ENCODE assay signal across 13 cellular contexts in genomic region chr10:19245889-19246841, GRCh38.
"Had no signal": no experiment of that assay in that cellular context is flagged by ENCODE, and none has a peak within 500 bp of the region (broad histone marks: within the 10 kb centered on the region; RNA-seq: fewer than 3 reads in every experiment).

No MANE protein-coding gene starts in this region.

- H3K27ac Mint-ChIP-seq: activated naive CD8-positive, alpha-beta T cell treated with anti-CD3 and anti-CD28 coated beads, Interleukin-2, amount 50 U/mL, for 24 hours; activated T-helper 17 cell treated with anti-CD3 and anti-CD28 coated beads, Interleukin-2, amount 50 U/mL, for 72 hours; naive thymus-derived CD4-positive, alpha-beta T cell; stimulated activated effector memory CD8-positive, alpha-beta T cell treated with anti-CD3 and anti-CD28 coated beads, Interleukin-12 subunit alpha, Interleukin-12 subunit beta, amount 100 ng/mL, for 72 hours; T-helper 2 cell treated with Interferon-gamma antibody and Interleukin-4, amounts not matched to agents 5 μg/mL and 100 μg/mL, for 36 hours had no signal

- DNase-seq: activated naive CD4-positive, alpha-beta T cell treated with Interleukin-2 at 50 U/mL for 16 hours; activated naive CD8-positive, alpha-beta T cell treated with anti-CD3 and anti-CD28 coated beads, Interleukin-2, amount 50 U/mL, for 24 hours; activated T-cell treated with anti-CD3 and anti-CD28 coated beads for 4 hours; foreskin keratinocyte; glutamatergic neuron; lower lobe of right lung; mucosa of descending colon; naive thymus-derived CD4-positive, alpha-beta T cell had no signal

- H3K36me3 Mint-ChIP-seq: naive thymus-derived CD4-positive, alpha-beta T cell; stimulated activated effector memory CD8-positive, alpha-beta T cell treated with anti-CD3 and anti-CD28 coated beads, Interleukin-12 subunit alpha, Interleukin-12 subunit beta, amount 100 ng/mL, for 72 hours had no signal

- H3K27ac ChIP-seq: cardiac muscle cell, foreskin keratinocyte, lower lobe of right lung had no signal

- H3K4me1 ChIP-seq: foreskin keratinocyte, lower lobe of right lung had no signal

- ATAC-seq: activated naive CD8-positive, alpha-beta T cell treated with anti-CD3 and anti-CD28 coated beads, Interleukin-2, amount 50 U/mL, for 24 hours; activated T-helper 17 cell treated with anti-CD3 and anti-CD28 coated beads, Interleukin-2, amount 50 U/mL, for 72 hours; esophagus mucosa; foreskin keratinocyte; lower lobe of right lung; mucosa of descending colon; naive thymus-derived CD4-positive, alpha-beta T cell; stimulated activated effector memory CD8-positive, alpha-beta T cell treated with anti-CD3 and anti-CD28 coated beads, Interleukin-12 subunit alpha, Interleukin-12 subunit beta, amount 100 ng/mL, for 72 hours had no signal

- H3K9me3 ChIP-seq: lower lobe of right lung, mucosa of descending colon had no signal

- H3K27me3 ChIP-seq: cardiac muscle cell, foreskin keratinocyte had no signal

- H3K36me3 ChIP-seq: cardiac muscle cell, lower lobe of right lung had no signal

- H3K4me3 Mint-ChIP-seq: activated naive CD8-positive, alpha-beta T cell treated with anti-CD3 and anti-CD28 coated beads, Interleukin-2, amount 50 U/mL, for 24 hours; activated T-helper 17 cell treated with anti-CD3 and anti-CD28 coated beads, Interleukin-2, amount 50 U/mL, for 72 hours; naive thymus-derived CD4-positive, alpha-beta T cell; stimulated activated effector memory CD8-positive, alpha-beta T cell treated with anti-CD3 and anti-CD28 coated beads, Interleukin-12 subunit alpha, Interleukin-12 subunit beta, amount 100 ng/mL, for 72 hours; T-helper 2 cell treated with Interferon-gamma antibody and Interleukin-4, amounts not matched to agents 5 μg/mL and 100 μg/mL, for 36 hours had no signal

- H3K27me3 Mint-ChIP-seq: activated naive CD8-positive, alpha-beta T cell treated with anti-CD3 and anti-CD28 coated beads, Interleukin-2, amount 50 U/mL, for 24 hours; activated T-helper 17 cell treated with anti-CD3 and anti-CD28 coated beads, Interleukin-2, amount 50 U/mL, for 72 hours; naive thymus-derived CD4-positive, alpha-beta T cell had no signal

- H3K4me3 ChIP-seq: cardiac muscle cell, lower lobe of right lung, mucosa of descending colon had no signal

- H3K4me1 Mint-ChIP-seq: activated naive CD8-positive, alpha-beta T cell treated with anti-CD3 and anti-CD28 coated beads, Interleukin-2, amount 50 U/mL, for 24 hours; activated T-helper 17 cell treated with anti-CD3 and anti-CD28 coated beads, Interleukin-2, amount 50 U/mL, for 72 hours; naive thymus-derived CD4-positive, alpha-beta T cell; stimulated activated effector memory CD8-positive, alpha-beta T cell treated with anti-CD3 and anti-CD28 coated beads, Interleukin-12 subunit alpha, Interleukin-12 subunit beta, amount 100 ng/mL, for 72 hours had no signal
